In the genomic region with DNA sequence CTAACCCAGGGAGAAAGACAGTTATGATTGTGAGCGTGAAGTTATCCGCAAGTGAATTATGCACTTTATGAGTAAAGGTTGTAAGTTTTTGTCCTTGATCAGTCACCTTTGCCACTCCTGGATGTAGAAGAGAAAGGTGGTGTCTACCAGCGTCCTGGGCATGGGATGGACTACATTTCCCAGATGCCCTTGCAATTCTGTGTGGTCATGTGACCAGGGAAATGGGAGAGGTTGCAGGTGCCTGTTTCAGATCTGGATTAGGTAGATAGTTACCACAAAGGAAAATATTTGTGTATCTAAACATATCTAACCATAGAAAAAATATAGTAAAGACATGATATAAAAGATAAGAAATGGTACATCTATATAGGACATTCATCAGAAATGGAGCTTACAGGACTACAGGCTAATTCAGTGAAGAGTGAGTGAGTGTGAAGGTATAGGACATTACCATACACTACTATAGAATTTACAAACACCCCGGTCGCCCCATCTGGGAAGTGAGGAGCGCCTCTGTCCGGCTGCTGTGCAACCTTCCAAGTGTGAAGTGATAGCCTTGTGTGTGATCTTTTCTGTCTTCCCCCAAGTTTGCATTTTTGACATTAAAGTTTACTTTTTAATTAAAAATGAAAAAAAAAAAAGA, we compare ENCODE assay signal across 1 cellular context.
TF ChIP-seq lines count a peak whose summit lies in the region.

No MANE protein-coding gene starts in this region.

TF ChIP-seq in K562, 482 proteins besides CTCF, POLR2A, EP300 and RAD21 (continued from another document):
- TF ChIP-seq, protein P1, sequence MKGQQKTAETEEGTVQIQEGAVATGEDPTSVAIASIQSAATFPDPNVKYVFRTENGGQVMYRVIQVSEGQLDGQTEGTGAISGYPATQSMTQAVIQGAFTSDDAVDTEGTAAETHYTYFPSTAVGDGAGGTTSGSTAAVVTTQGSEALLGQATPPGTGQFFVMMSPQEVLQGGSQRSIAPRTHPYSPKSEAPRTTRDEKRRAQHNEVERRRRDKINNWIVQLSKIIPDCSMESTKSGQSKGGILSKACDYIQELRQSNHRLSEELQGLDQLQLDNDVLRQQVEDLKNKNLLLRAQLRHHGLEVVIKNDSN (CRISPR knock-in tag; IDR thresholded peaks at IDR 0.05), result peak; percentile 84
- TF ChIP-seq RAD51 (IDR thresholded peaks at IDR 0.05; ENCODE audit: borderline replicate concordance, low read depth), result peak; percentile 91
- TF ChIP-seq SNIP1 (IDR thresholded peaks at IDR 0.05; ENCODE audit: low read depth), result no peak
- TF ChIP-seq HCFC1 (IDR thresholded peaks at IDR 0.05; ENCODE audit: low read depth, low read length), result peak; percentile 86
- TF ChIP-seq, protein P2, sequence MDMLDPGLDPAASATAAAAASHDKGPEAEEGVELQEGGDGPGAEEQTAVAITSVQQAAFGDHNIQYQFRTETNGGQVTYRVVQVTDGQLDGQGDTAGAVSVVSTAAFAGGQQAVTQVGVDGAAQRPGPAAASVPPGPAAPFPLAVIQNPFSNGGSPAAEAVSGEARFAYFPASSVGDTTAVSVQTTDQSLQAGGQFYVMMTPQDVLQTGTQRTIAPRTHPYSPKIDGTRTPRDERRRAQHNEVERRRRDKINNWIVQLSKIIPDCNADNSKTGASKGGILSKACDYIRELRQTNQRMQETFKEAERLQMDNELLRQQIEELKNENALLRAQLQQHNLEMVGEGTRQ (CRISPR knock-in tag; IDR thresholded peaks at IDR 0.05), result peak; percentile 91
- TF ChIP-seq RB1 (IDR thresholded peaks at IDR 0.05; ENCODE audit: low read depth), result no peak
- TF ChIP-seq SIX5 (IDR thresholded peaks at IDR 0.05; ENCODE audit: borderline replicate concordance in 1 of 2, insufficient read depth in 1 of 2, low read depth in 1 of 2, low read length in 2 of 2), result peak; percentile 64 to 71
- no peak for TF ChIP-seq HEY1 (CRISPR knock-in tag; IDR thresholded peaks at IDR 0.05; ENCODE audit: borderline replicate concordance)
- TF ChIP-seq GABPA (tag; conservative IDR thresholded peaks at IDR 0.05; ENCODE audit: low read depth), result no peak
- no peak for TF ChIP-seq IFI16 (CRISPR knock-in tag; IDR thresholded peaks at IDR 0.05)
- no peak for TF ChIP-seq KDM1A (IDR thresholded peaks at IDR 0.05)
- no peak for TF ChIP-seq ZFP30 (CRISPR knock-in tag; IDR thresholded peaks at IDR 0.05; ENCODE audit: borderline replicate concordance)
- TF ChIP-seq BHLHE40 (IDR thresholded peaks at IDR 0.05; ENCODE audit: low read length), result no peak
- TF ChIP-seq YBX1 (IDR thresholded peaks at IDR 0.05), result no peak
- TF ChIP-seq, protein P3, sequence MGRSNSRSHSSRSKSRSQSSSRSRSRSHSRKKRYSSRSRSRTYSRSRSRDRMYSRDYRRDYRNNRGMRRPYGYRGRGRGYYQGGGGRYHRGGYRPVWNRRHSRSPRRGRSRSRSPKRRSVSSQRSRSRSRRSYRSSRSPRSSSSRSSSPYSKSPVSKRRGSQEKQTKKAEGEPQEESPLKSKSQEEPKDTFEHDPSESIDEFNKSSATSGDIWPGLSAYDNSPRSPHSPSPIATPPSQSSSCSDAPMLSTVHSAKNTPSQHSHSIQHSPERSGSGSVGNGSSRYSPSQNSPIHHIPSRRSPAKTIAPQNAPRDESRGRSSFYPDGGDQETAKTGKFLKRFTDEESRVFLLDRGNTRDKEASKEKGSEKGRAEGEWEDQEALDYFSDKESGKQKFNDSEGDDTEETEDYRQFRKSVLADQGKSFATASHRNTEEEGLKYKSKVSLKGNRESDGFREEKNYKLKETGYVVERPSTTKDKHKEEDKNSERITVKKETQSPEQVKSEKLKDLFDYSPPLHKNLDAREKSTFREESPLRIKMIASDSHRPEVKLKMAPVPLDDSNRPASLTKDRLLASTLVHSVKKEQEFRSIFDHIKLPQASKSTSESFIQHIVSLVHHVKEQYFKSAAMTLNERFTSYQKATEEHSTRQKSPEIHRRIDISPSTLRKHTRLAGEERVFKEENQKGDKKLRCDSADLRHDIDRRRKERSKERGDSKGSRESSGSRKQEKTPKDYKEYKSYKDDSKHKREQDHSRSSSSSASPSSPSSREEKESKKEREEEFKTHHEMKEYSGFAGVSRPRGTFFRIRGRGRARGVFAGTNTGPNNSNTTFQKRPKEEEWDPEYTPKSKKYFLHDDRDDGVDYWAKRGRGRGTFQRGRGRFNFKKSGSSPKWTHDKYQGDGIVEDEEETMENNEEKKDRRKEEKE (IDR thresholded peaks at IDR 0.05; ENCODE audit: borderline replicate concordance in 1 of 2, control insufficient read depth in 1 of 2, low read depth in 2 of 2, low read length in 1 of 2), result no peak
- no peak for TF ChIP-seq HMG20A (CRISPR knock-in tag; conservative IDR thresholded peaks at IDR 0.05)
- TF ChIP-seq ZNF347 (CRISPR knock-in tag; IDR thresholded peaks at IDR 0.05; ENCODE audit: low read depth), result no peak
- peak; percentile 79 for TF ChIP-seq ZNF143 (CRISPR knock-in tag; IDR thresholded peaks at IDR 0.05)
- TF ChIP-seq ZNF668 (CRISPR knock-in tag; IDR thresholded peaks at IDR 0.05), result no peak
- TF ChIP-seq MIER1 (IDR thresholded peaks at IDR 0.05; ENCODE audit: low read depth), result no peak
- no peak for TF ChIP-seq NFIX (CRISPR knock-in tag; IDR thresholded peaks at IDR 0.05; ENCODE audit: low read depth)
- TF ChIP-seq RFX1 (IDR thresholded peaks at IDR 0.05), result no peak
- TF ChIP-seq TOE1 (IDR thresholded peaks at IDR 0.05; ENCODE audit: borderline replicate concordance), result peak; percentile 92
- TF ChIP-seq TOE1 (CRISPR knock-in tag; IDR thresholded peaks at IDR 0.05; ENCODE audit: borderline replicate concordance, low read depth), result no peak
- TF ChIP-seq, protein P4, sequence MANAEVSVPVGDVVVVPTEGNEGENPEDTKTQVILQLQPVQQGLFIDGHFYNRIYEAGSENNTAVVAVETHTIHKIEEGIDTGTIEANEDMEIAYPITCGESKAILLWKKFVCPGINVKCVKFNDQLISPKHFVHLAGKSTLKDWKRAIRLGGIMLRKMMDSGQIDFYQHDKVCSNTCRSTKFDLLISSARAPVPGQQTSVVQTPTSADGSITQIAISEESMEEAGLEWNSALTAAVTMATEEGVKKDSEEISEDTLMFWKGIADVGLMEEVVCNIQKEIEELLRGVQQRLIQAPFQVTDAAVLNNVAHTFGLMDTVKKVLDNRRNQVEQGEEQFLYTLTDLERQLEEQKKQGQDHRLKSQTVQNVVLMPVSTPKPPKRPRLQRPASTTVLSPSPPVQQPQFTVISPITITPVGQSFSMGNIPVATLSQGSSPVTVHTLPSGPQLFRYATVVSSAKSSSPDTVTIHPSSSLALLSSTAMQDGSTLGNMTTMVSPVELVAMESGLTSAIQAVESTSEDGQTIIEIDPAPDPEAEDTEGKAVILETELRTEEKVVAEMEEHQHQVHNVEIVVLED (CRISPR knock-in tag; IDR thresholded peaks at IDR 0.05), result no peak
- no peak for TF ChIP-seq CEBPG (CRISPR knock-in tag; IDR thresholded peaks at IDR 0.05)
- no peak for TF ChIP-seq CEBPG (tag; conservative IDR thresholded peaks at IDR 0.05 in 1 of 2, IDR thresholded peaks at IDR 0.05 in 1 of 2)
- TF ChIP-seq FOXM1 (IDR thresholded peaks at IDR 0.05; ENCODE audit: low read depth), result no peak
- TF ChIP-seq FOXM1 (CRISPR knock-in tag; IDR thresholded peaks at IDR 0.05; ENCODE audit: low read depth), result no peak
- no peak for TF ChIP-seq ZNF695 (CRISPR knock-in tag; IDR thresholded peaks at IDR 0.05)
- no peak for TF ChIP-seq MEF2D (tag; conservative IDR thresholded peaks at IDR 0.05; ENCODE audit: low read depth)
- no peak for TF ChIP-seq L3MBTL2 (IDR thresholded peaks at IDR 0.05)
- TF ChIP-seq, protein P5, sequence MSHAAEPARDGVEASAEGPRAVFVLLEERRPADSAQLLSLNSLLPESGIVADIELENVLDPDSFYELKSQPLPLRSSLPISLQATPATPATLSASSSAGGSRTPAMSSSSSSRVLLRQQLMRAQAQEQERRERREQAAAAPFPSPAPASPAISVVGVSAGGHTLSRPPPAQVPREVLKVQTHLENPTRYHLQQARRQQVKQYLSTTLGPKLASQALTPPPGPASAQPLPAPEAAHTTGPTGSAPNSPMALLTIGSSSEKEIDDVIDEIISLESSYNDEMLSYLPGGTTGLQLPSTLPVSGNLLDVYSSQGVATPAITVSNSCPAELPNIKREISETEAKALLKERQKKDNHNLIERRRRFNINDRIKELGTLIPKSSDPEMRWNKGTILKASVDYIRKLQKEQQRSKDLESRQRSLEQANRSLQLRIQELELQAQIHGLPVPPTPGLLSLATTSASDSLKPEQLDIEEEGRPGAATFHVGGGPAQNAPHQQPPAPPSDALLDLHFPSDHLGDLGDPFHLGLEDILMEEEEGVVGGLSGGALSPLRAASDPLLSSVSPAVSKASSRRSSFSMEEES (CRISPR knock-in tag; IDR thresholded peaks at IDR 0.05), result peak; percentile 91
- no peak for TF ChIP-seq ZKSCAN1 (IDR thresholded peaks at IDR 0.05; ENCODE audit: low read depth, low read length)
- TF ChIP-seq ZNF134 (CRISPR knock-in tag; conservative IDR thresholded peaks at IDR 0.05), result no peak
- TF ChIP-seq MTF1 (CRISPR knock-in tag; IDR thresholded peaks at IDR 0.05; ENCODE audit: borderline replicate concordance), result no peak
- TF ChIP-seq KDM5B (IDR thresholded peaks at IDR 0.05; ENCODE audit: insufficient replicate concordance, low read depth, low read length), result no peak
- TF ChIP-seq PHB (CRISPR knock-in tag; IDR thresholded peaks at IDR 0.05), result no peak
- no peak for TF ChIP-seq FOXJ2 (tag; IDR thresholded peaks at IDR 0.05)
- TF ChIP-seq CBFA2T2 (conservative IDR thresholded peaks at IDR 0.05), result peak; percentile 53
- TF ChIP-seq, protein P6, sequence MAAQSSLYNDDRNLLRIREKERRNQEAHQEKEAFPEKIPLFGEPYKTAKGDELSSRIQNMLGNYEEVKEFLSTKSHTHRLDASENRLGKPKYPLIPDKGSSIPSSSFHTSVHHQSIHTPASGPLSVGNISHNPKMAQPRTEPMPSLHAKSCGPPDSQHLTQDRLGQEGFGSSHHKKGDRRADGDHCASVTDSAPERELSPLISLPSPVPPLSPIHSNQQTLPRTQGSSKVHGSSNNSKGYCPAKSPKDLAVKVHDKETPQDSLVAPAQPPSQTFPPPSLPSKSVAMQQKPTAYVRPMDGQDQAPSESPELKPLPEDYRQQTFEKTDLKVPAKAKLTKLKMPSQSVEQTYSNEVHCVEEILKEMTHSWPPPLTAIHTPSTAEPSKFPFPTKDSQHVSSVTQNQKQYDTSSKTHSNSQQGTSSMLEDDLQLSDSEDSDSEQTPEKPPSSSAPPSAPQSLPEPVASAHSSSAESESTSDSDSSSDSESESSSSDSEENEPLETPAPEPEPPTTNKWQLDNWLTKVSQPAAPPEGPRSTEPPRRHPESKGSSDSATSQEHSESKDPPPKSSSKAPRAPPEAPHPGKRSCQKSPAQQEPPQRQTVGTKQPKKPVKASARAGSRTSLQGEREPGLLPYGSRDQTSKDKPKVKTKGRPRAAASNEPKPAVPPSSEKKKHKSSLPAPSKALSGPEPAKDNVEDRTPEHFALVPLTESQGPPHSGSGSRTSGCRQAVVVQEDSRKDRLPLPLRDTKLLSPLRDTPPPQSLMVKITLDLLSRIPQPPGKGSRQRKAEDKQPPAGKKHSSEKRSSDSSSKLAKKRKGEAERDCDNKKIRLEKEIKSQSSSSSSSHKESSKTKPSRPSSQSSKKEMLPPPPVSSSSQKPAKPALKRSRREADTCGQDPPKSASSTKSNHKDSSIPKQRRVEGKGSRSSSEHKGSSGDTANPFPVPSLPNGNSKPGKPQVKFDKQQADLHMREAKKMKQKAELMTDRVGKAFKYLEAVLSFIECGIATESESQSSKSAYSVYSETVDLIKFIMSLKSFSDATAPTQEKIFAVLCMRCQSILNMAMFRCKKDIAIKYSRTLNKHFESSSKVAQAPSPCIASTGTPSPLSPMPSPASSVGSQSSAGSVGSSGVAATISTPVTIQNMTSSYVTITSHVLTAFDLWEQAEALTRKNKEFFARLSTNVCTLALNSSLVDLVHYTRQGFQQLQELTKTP (IDR thresholded peaks at IDR 0.05; ENCODE audit: low read depth in 1 of 2, partially characterized antibody in 2 of 2), result peak in 1 of 2 experiments; percentile 60
- TF ChIP-seq, protein P7, sequence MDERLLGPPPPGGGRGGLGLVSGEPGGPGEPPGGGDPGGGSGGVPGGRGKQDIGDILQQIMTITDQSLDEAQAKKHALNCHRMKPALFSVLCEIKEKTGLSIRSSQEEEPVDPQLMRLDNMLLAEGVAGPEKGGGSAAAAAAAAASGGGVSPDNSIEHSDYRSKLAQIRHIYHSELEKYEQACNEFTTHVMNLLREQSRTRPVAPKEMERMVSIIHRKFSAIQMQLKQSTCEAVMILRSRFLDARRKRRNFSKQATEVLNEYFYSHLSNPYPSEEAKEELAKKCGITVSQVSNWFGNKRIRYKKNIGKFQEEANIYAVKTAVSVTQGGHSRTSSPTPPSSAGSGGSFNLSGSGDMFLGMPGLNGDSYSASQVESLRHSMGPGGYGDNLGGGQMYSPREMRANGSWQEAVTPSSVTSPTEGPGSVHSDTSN (CRISPR knock-in tag; IDR thresholded peaks at IDR 0.05; ENCODE audit: low read depth), result no peak
- TF ChIP-seq, protein P7 (tag; conservative IDR thresholded peaks at IDR 0.05; ENCODE audit: low read depth), result no peak
- TF ChIP-seq ZSCAN29 (IDR thresholded peaks at IDR 0.05), result no peak
- TF ChIP-seq ZZZ3 (IDR thresholded peaks at IDR 0.05), result no peak
- TF ChIP-seq ZNF165 (CRISPR knock-in tag; IDR thresholded peaks at IDR 0.05; ENCODE audit: borderline replicate concordance), result no peak
- TF ChIP-seq ZNF79 (CRISPR knock-in tag; IDR thresholded peaks at IDR 0.05; ENCODE audit: low read depth), result no peak
- no peak for TF ChIP-seq FOXK1 (CRISPR knock-in tag; IDR thresholded peaks at IDR 0.05; ENCODE audit: borderline replicate concordance)
- TF ChIP-seq ZNF766 (CRISPR knock-in tag; conservative IDR thresholded peaks at IDR 0.05), result no peak
- no peak for TF ChIP-seq CREB1 (IDR thresholded peaks at IDR 0.05)
- TF ChIP-seq CREB1 (CRISPR knock-in tag; IDR thresholded peaks at IDR 0.05), result no peak
- TF ChIP-seq PCBP2 (IDR thresholded peaks at IDR 0.05; ENCODE audit: low read depth, low read length, poor library complexity, severe bottlenecking), result no peak
- no peak for TF ChIP-seq SNRNP70 (optimal IDR thresholded peaks at IDR 0.05; ENCODE audit: low read depth, low read length)
